Comparison of ENCODE assay signal across 8 cellular contexts in the genomic region with DNA sequence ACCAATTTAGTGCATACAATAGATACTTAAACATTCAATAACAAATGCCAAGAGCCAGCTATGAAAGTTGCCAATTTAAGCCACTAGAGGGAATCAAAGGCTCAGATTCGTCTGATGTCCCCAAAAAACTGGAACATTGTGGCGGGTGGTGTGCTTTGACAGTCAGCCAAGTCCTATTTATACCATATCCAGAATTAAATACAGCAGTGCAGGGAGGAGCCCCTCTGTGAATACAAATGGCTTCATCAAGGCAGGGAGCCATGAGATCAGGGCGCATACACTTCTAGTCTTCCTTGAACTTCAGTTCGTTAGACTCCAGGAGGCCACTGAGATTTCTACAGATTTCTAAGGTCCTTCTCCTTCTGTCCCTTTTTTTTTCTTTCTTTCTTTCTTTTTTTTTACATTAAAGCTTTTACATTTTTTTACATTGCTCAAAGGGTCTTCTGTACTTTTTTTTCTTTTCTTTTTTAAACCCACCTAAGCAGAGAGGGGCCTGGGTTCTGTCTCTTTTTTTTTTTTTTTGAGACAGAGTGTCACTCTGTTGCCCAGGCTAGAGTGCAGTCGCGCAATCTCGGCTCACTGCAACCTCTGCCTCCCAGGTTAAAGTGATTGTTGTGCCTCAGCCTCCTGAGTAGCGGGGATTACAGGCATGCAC. TPM values are rescaled to one million over a fixed set of nuclear protein-coding genes. Genes with fewer than 3 reads are reported as not detected.
DNase-seq lines count a peak whose midpoint lies in the region; ATAC-seq and TF ChIP-seq lines count a peak whose summit lies in the region.

No MANE protein-coding gene starts in this region.

- CTCF ChIA-PET in Caco-2 (lab: Charles Lee) = interaction anchor here (0.6 to 3.9 kb wide), 25 partner anchors 8 to 375 kb away, joined by 3 to 82 read pairs (median 5); a partner anchor contains a TSS
- CTCF ChIA-PET in activated naive CD4-positive, alpha-beta T cell treated with anti-CD3 and anti-CD28 coated beads for 36 hours (lab: Charles Lee) = interaction anchor here (0.5 to 6.4 kb wide), 35 partner anchors 8 to 1714 kb away, joined by 3 to 55 read pairs (median 4); a partner anchor contains a TSS

- H3K36me3 ChIP-seq in Caco-2 (ENCODE audit: control insufficient read depth, insufficient read depth, low read length) = no peaks in the 10 kb centered on the region

- no peaks in the 10 kb centered on the region for H3K27me3 ChIP-seq in Caco-2 (replicated peaks; ENCODE audit: control insufficient read depth, insufficient read depth, low read length)

- no peaks in the 10 kb centered on the region for H3K9me3 ChIP-seq in Caco-2

- H3K27me3 Mint-ChIP-seq in Caco-2 (ENCODE audit: insufficient read depth, unreplicated experiment) (no peaks in the 10 kb centered on the region), HFFc6 (ENCODE audit: insufficient read depth) (peaks cover 12% of the 10 kb centered on the region)
- no peaks in the 10 kb centered on the region for H3K27me3 Mint-ChIP-seq in activated naive CD4-positive, alpha-beta T cell treated with anti-CD3 and anti-CD28 coated beads for 36 hours (ENCODE audit: low read depth)

- H3K4me1 ChIP-seq in Caco-2 = peaks cover 10% of the 10 kb centered on the region

- H3K27ac Mint-ChIP-seq in Caco-2 (ENCODE audit: unreplicated experiment) (no peak overlapping the region), HFFc6 (peak overlapping the region; percentile 50)
- H3K27ac Mint-ChIP-seq in activated naive CD4-positive, alpha-beta T cell treated with anti-CD3 and anti-CD28 coated beads for 36 hours = no peak overlapping the region

- H3K4me3 Mint-ChIP-seq in Caco-2 (ENCODE audit: unreplicated experiment) (no peak overlapping the region), HFFc6 (peak overlapping the region; percentile 22; the same call in 1 of the 2 replicates)
- no peak overlapping the region for H3K4me3 Mint-ChIP-seq in activated naive CD4-positive, alpha-beta T cell treated with anti-CD3 and anti-CD28 coated beads for 36 hours

- ATAC-seq in omental fat pad (ENCODE audit: low FRiP score) = peak; percentile 39
- no peak for ATAC-seq in HG03378 (IDR thresholded peaks at IDR 0.05; ENCODE audit: unreplicated experiment)
- ATAC-seq in HG03108 (IDR thresholded peaks at IDR 0.05; ENCODE audit: unreplicated experiment) = no peak

- DNase-seq in Caco-2 (peak; percentile 53 to 69), HFFc6 (peak; percentile 69), NCI-H774 (lab: John Stamatoyannopoulos, UW) (peak; percentile 73), foreskin melanocyte (peak; percentile 59), omental fat pad (ENCODE audit: low spot score) (no peak)
- DNase-seq in activated naive CD4-positive, alpha-beta T cell treated with anti-CD3 and anti-CD28 coated beads for 36 hours = peak; percentile 55

- POLR2A ChIA-PET in Caco-2 (lab: Charles Lee) = interaction anchor here (1.4 kb wide), 1 partner anchor 41 kb away, joined by 3 read pairs; a partner anchor contains a TSS

- H3K36me3 Mint-ChIP-seq in Caco-2 (ENCODE audit: insufficient read depth, unreplicated experiment) (peaks cover 13% of the 10 kb centered on the region), HFFc6 (ENCODE audit: low read depth) (peaks cover 9% of the 10 kb centered on the region; the same call in 1 of the 2 replicates)
- no peaks in the 10 kb centered on the region for H3K36me3 Mint-ChIP-seq in activated naive CD4-positive, alpha-beta T cell treated with anti-CD3 and anti-CD28 coated beads for 36 hours (ENCODE audit: low read depth)

- peaks cover 10% of the 10 kb centered on the region for H3K4me1 Mint-ChIP-seq in Caco-2 (ENCODE audit: low read depth, unreplicated experiment)
- H3K4me1 Mint-ChIP-seq in HFFc6 (ENCODE audit: low read depth) = peaks cover 63% of the 10 kb centered on the region
- H3K4me1 Mint-ChIP-seq in activated naive CD4-positive, alpha-beta T cell treated with anti-CD3 and anti-CD28 coated beads for 36 hours (ENCODE audit: low read depth) = peaks cover 30% of the 10 kb centered on the region

- intact Hi-C loops in Caco-2 (cut with micrococcal nuclease; ENCODE audit: unreplicated experiment) = loop anchor here (1.0 to 2.0 kb wide), 4 partner anchors 144 to 372 kb away; no protein-coding TSS in a partner anchor
- intact Hi-C loops in activated naive CD4-positive, alpha-beta T cell treated with anti-CD3 and anti-CD28 coated beads for 36 hours (cut with micrococcal nuclease) = loop anchor here (1.0 to 5.0 kb wide), 2 partner anchors 41 to 144 kb away; a partner anchor contains a TSS

- BruUV-seq in Caco-2 (replicated peaks; lab: Mats Ljungman, UMichigan) = no TSS peak

- no peak overlapping the region for H3K4me3 ChIP-seq in Caco-2 (ENCODE audit: low read depth, low read length)

- TF ChIP-seq CTCF in Caco-2 (IDR thresholded peaks at IDR 0.05; ENCODE audit: insufficient read depth in 1 of 2, low read depth in 1 of 2, low read length in 1 of 2, severe bottlenecking in 1 of 2, unreplicated experiment in 1 of 2) (peak; percentile 83 to 91), HFFc6 (IDR thresholded peaks at IDR 0.05) (peak; percentile 87), omental fat pad (IDR thresholded peaks at IDR 0.05) (no peak)

- H3K9me3 Mint-ChIP-seq in Caco-2 (ENCODE audit: unreplicated experiment) = no peaks in the 10 kb centered on the region
- no peaks in the 10 kb centered on the region for H3K9me3 Mint-ChIP-seq in HFFc6
- H3K9me3 Mint-ChIP-seq in activated naive CD4-positive, alpha-beta T cell treated with anti-CD3 and anti-CD28 coated beads for 36 hours = no peaks in the 10 kb centered on the region

RNA-seq across cellular contexts. Expression of a gene that starts 41.5 kb away (rescaled TPM):
- total RNA-seq in Caco-2 (2022) = 1,923 and 2,051 TPM in 2 replicates
- 1,000 to 10,000 TPM; 1,520 to 2,256 (median 2,072) TPM for total RNA-seq in HFFc6 (2021; fragmentation: NEBNext Ultra II Directional; extraction: Animal tissue kit (Norgen Biotek cat#: 25700))
- total RNA-seq in activated naive CD4-positive, alpha-beta T cell treated with anti-CD3 and anti-CD28 coated beads for 36 hours = 1,000 to 10,000 TPM; 1,255 to 1,315 TPM
- 1,000 to 10,000 TPM in 2 of 4 donors, 100 to 1,000 TPM in 2; 751 to 1,858 (median 1,218) TPM for total RNA-seq in omental fat pad

Comparison
In these comparisons a context has a peak if more than half of its experiments do, and no peak if none do; other contexts are left out.
1. CTCF ChIP-seq: peak in Caco-2 (2 of 2) and HFFc6 (single experiment); none in omental fat pad (0 of 3).